ENCODE assay signal across 1 cellular context in genomic region chr1:47231314-47232186, GRCh38.
TF ChIP-seq lines count a peak whose summit lies in the region.

No MANE protein-coding gene starts in this region.

TF ChIP-seq in K562, 482 proteins besides CTCF, POLR2A, EP300 and RAD21 (continued from another document and continues in another):
- no peak for TF ChIP-seq CREB5 (CRISPR knock-in tag; IDR thresholded peaks at IDR 0.05)
- no peak for TF ChIP-seq PRMT5 (CRISPR knock-in tag; IDR thresholded peaks at IDR 0.05)
- peak; percentile 75 for TF ChIP-seq GTF2E2 (tag; IDR thresholded peaks at IDR 0.05)
- 0 out of 2 replicates have a peak, but pooled peaks have one; percentile 46 for TF ChIP-seq ZBTB17 (CRISPR knock-in tag; IDR thresholded peaks at IDR 0.05)
- peak; percentile 70; the same call in 1 of the 2 replicates for TF ChIP-seq GATAD2A (IDR thresholded peaks at IDR 0.05)
- TF ChIP-seq RBM14 (IDR thresholded peaks at IDR 0.05; ENCODE audit: borderline replicate concordance, insufficient read depth, low read depth, low read length), result no peak
- no peak for TF ChIP-seq ILF3 (IDR thresholded peaks at IDR 0.05; ENCODE audit: borderline replicate concordance)
- TF ChIP-seq ZNF23 (CRISPR knock-in tag; IDR thresholded peaks at IDR 0.05), result no peak
- TF ChIP-seq ELF1 (tag; IDR thresholded peaks at IDR 0.05), result no peak
- no peak for TF ChIP-seq NFATC3 (IDR thresholded peaks at IDR 0.05)
- TF ChIP-seq, protein P1, sequence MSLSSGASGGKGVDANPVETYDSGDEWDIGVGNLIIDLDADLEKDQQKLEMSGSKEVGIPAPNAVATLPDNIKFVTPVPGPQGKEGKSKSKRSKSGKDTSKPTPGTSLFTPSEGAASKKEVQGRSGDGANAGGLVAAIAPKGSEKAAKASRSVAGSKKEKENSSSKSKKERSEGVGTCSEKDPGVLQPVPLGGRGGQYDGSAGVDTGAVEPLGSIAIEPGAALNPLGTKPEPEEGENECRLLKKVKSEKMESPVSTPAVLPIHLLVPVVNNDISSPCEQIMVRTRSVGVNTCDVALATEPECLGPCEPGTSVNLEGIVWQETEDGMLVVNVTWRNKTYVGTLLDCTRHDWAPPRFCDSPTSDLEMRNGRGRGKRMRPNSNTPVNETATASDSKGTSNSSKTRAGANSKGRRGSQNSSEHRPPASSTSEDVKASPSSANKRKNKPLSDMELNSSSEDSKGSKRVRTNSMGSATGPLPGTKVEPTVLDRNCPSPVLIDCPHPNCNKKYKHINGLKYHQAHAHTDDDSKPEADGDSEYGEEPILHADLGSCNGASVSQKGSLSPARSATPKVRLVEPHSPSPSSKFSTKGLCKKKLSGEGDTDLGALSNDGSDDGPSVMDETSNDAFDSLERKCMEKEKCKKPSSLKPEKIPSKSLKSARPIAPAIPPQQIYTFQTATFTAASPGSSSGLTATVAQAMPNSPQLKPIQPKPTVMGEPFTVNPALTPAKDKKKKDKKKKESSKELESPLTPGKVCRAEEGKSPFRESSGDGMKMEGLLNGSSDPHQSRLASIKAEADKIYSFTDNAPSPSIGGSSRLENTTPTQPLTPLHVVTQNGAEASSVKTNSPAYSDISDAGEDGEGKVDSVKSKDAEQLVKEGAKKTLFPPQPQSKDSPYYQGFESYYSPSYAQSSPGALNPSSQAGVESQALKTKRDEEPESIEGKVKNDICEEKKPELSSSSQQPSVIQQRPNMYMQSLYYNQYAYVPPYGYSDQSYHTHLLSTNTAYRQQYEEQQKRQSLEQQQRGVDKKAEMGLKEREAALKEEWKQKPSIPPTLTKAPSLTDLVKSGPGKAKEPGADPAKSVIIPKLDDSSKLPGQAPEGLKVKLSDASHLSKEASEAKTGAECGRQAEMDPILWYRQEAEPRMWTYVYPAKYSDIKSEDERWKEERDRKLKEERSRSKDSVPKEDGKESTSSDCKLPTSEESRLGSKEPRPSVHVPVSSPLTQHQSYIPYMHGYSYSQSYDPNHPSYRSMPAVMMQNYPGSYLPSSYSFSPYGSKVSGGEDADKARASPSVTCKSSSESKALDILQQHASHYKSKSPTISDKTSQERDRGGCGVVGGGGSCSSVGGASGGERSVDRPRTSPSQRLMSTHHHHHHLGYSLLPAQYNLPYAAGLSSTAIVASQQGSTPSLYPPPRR (CRISPR knock-in tag; IDR thresholded peaks at IDR 0.05; ENCODE audit: borderline replicate concordance), result peak; percentile 58; the same call in 1 of the 2 replicates
- TF ChIP-seq NFYB (IDR thresholded peaks at IDR 0.05; ENCODE audit: extremely low read depth, insufficient read length), result no peak
- no peak; the same call in 1 of the 2 replicates for TF ChIP-seq ZNF197 (CRISPR knock-in tag; IDR thresholded peaks at IDR 0.05; ENCODE audit: low read depth)
- TF ChIP-seq CCNT2 (IDR thresholded peaks at IDR 0.05; ENCODE audit: borderline replicate concordance, extremely low read depth, insufficient read length, low read depth, low read length), result no peak
- peak; percentile 76; the same call in 1 of the 2 replicates for TF ChIP-seq CC2D1A (IDR thresholded peaks at IDR 0.05)
- no peak for TF ChIP-seq SNAPC5 (CRISPR knock-in tag; IDR thresholded peaks at IDR 0.05)
- TF ChIP-seq KHSRP (IDR thresholded peaks at IDR 0.05), result 0 out of 2 replicates have a peak, but pooled peaks have one; percentile 40
- no peak; a peak in 1 of 4 replicates for TF ChIP-seq KDM1A (IDR thresholded peaks at IDR 0.05)
- TF ChIP-seq, protein P2, sequence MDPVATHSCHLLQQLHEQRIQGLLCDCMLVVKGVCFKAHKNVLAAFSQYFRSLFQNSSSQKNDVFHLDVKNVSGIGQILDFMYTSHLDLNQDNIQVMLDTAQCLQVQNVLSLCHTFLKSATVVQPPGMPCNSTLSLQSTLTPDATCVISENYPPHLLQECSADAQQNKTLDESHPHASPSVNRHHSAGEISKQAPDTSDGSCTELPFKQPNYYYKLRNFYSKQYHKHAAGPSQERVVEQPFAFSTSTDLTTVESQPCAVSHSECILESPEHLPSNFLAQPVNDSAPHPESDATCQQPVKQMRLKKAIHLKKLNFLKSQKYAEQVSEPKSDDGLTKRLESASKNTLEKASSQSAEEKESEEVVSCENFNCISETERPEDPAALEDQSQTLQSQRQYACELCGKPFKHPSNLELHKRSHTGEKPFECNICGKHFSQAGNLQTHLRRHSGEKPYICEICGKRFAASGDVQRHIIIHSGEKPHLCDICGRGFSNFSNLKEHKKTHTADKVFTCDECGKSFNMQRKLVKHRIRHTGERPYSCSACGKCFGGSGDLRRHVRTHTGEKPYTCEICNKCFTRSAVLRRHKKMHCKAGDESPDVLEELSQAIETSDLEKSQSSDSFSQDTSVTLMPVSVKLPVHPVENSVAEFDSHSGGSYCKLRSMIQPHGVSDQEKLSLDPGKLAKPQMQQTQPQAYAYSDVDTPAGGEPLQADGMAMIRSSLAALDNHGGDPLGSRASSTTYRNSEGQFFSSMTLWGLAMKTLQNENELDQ (CRISPR knock-in tag; IDR thresholded peaks at IDR 0.05; ENCODE audit: borderline replicate concordance), result no peak
- peak; percentile 99 for TF ChIP-seq HLTF (IDR thresholded peaks at IDR 0.05)
- no peak for TF ChIP-seq ZNF644 (tag; IDR thresholded peaks at IDR 0.05; ENCODE audit: low read depth)
- no peak for TF ChIP-seq LCOR (CRISPR knock-in tag; IDR thresholded peaks at IDR 0.05)
- no peak for TF ChIP-seq MEIS2 (IDR thresholded peaks at IDR 0.05; ENCODE audit: partially characterized antibody)
- TF ChIP-seq ARNT (IDR thresholded peaks at IDR 0.05), result peak; percentile 74 to 86; a peak in 2 of 4 replicates
- TF ChIP-seq, protein P3, sequence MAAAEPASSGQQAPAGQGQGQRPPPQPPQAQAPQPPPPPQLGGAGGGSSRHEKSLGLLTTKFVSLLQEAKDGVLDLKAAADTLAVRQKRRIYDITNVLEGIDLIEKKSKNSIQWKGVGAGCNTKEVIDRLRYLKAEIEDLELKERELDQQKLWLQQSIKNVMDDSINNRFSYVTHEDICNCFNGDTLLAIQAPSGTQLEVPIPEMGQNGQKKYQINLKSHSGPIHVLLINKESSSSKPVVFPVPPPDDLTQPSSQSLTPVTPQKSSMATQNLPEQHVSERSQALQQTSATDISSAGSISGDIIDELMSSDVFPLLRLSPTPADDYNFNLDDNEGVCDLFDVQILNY (CRISPR knock-in tag; IDR thresholded peaks at IDR 0.05), result 0 out of 2 replicates have a peak, but pooled peaks have one; percentile 15
- TF ChIP-seq ZNF830 (CRISPR knock-in tag; IDR thresholded peaks at IDR 0.05), result no peak; the same call in 1 of the 2 replicates
- no peak; the same call in 1 of the 2 replicates for TF ChIP-seq MTF1 (CRISPR knock-in tag; IDR thresholded peaks at IDR 0.05; ENCODE audit: borderline replicate concordance)
- TF ChIP-seq FUS (optimal IDR thresholded peaks at IDR 0.05; ENCODE audit: low read depth, low read length), result no peak
- TF ChIP-seq ZNF282 (CRISPR knock-in tag; IDR thresholded peaks at IDR 0.05), result no peak
- no peak for TF ChIP-seq ZNF133 (CRISPR knock-in tag; IDR thresholded peaks at IDR 0.05)
- no peak for TF ChIP-seq XRCC4 (IDR thresholded peaks at IDR 0.05; ENCODE audit: extremely low read depth, insufficient read depth, insufficient read length)
- no peak for TF ChIP-seq ZNF121 (CRISPR knock-in tag; conservative IDR thresholded peaks at IDR 0.05)
- TF ChIP-seq KAT2B (IDR thresholded peaks at IDR 0.05; ENCODE audit: low read depth, low read length), result no peak
- TF ChIP-seq ZNF77 (CRISPR knock-in tag; IDR thresholded peaks at IDR 0.05), result no peak
- no peak for TF ChIP-seq ESRRB (CRISPR knock-in tag; IDR thresholded peaks at IDR 0.05; ENCODE audit: borderline replicate concordance)
- TF ChIP-seq FOXK1 (CRISPR knock-in tag; IDR thresholded peaks at IDR 0.05; ENCODE audit: borderline replicate concordance), result 0 out of 2 replicates have a peak, but pooled peaks have one; percentile 7
- TF ChIP-seq FOXJ2 (tag; IDR thresholded peaks at IDR 0.05), result no peak; the same call in 1 of the 2 replicates
- TF ChIP-seq NRF1 (conservative IDR thresholded peaks at IDR 0.05 in 1 of 2, IDR thresholded peaks at IDR 0.05 in 1 of 2), result peak; percentile 47 to 54; a peak in 3 of 4 replicates
- peak; percentile 78; the same call in 1 of the 2 replicates for TF ChIP-seq SMARCC2 (IDR thresholded peaks at IDR 0.05; ENCODE audit: low read depth)
- 0 out of 2 replicates have a peak, but pooled peaks have one; percentile 29 for TF ChIP-seq SNIP1 (IDR thresholded peaks at IDR 0.05; ENCODE audit: low read depth)
- TF ChIP-seq MECOM (CRISPR knock-in tag; IDR thresholded peaks at IDR 0.05), result peak; percentile 28; the same call in 1 of the 2 replicates
- TF ChIP-seq ZNF384 (IDR thresholded peaks at IDR 0.05; ENCODE audit: low read depth, low read length), result no peak
- TF ChIP-seq STAG1 (CRISPR knock-in tag; IDR thresholded peaks at IDR 0.05; ENCODE audit: borderline replicate concordance), result 0 out of 2 replicates have a peak, but pooled peaks have one; percentile 35
- no peak for TF ChIP-seq E2F3 (CRISPR knock-in tag; IDR thresholded peaks at IDR 0.05)
- TF ChIP-seq MAFG (tag; conservative IDR thresholded peaks at IDR 0.05), result no peak
- no peak for TF ChIP-seq ZNF239 (CRISPR knock-in tag; IDR thresholded peaks at IDR 0.05)
- TF ChIP-seq POLR2G (IDR thresholded peaks at IDR 0.05; ENCODE audit: low read depth, low read length), result peak; percentile 89
- TF ChIP-seq RFX7 (CRISPR knock-in tag; IDR thresholded peaks at IDR 0.05), result no peak
- TF ChIP-seq, protein P4, sequence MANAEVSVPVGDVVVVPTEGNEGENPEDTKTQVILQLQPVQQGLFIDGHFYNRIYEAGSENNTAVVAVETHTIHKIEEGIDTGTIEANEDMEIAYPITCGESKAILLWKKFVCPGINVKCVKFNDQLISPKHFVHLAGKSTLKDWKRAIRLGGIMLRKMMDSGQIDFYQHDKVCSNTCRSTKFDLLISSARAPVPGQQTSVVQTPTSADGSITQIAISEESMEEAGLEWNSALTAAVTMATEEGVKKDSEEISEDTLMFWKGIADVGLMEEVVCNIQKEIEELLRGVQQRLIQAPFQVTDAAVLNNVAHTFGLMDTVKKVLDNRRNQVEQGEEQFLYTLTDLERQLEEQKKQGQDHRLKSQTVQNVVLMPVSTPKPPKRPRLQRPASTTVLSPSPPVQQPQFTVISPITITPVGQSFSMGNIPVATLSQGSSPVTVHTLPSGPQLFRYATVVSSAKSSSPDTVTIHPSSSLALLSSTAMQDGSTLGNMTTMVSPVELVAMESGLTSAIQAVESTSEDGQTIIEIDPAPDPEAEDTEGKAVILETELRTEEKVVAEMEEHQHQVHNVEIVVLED (CRISPR knock-in tag; IDR thresholded peaks at IDR 0.05), result no peak
- peak; percentile 82 for TF ChIP-seq MIER1 (IDR thresholded peaks at IDR 0.05; ENCODE audit: low read depth)
- TF ChIP-seq ZFP36 (IDR thresholded peaks at IDR 0.05; ENCODE audit: low read depth, low read length, partially characterized antibody), result peak; percentile 48
- TF ChIP-seq SAFB2 (IDR thresholded peaks at IDR 0.05; ENCODE audit: borderline replicate concordance, low read depth, low read length, severe bottlenecking), result no peak
